In the genomic region with DNA sequence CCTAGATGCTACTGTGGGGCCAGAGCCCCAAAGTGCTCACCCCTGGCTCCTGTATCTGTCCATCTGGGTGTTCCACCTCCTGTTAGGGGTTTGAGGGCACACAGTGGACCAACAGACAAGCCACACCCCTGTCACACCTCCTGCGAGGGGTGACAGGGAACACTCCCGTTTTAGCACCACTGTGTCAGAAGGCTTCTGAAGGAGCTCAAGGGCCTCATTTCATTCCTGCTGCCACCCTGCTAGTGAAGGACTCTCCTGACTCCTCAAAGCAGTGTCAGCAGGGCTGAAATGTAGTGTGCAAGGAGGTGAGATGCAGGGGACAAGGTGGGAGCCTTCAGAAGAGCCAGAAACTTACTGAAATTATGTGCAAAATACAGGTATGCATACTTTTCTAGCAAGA, we compare ENCODE assay signal across 27 cellular contexts.
"Had no signal": no experiment of that assay in that cellular context is flagged by ENCODE, and none has a peak within 500 bp of the region (broad histone marks: within the 10 kb centered on the region; RNA-seq: fewer than 3 reads in every experiment).

No MANE protein-coding gene starts in this region.

- H3K4me3 Mint-ChIP-seq: memory B cell; naive B cell; natural killer cell treated with Interleukin-12 subunit alpha and Interleukin-12 subunit beta and Interleukin-15 and Interleukin-18, amount 100 ng/mL, for 72 hours; neural crest cell; stimulated activated memory B cell treated with anti-CD40 and anti-IgM and Interleukin-4, amounts not matched to agents 10 μg/mL and 1 μg/mL and 100 μg/mL, for 72 hours had no signal

- H2AFZ ChIP-seq: hepatocyte had no signal

- H3K36me3 ChIP-seq: neutrophil, pancreas, tibial artery, upper lobe of left lung, uterus had no signal

- H3K9me3 ChIP-seq: neutrophil, pancreas, testis, tibial artery, upper lobe of left lung, uterus had no signal

- H3K4me3 ChIP-seq: dorsolateral prefrontal cortex, hepatocyte, lung, pancreas, smooth muscle cell, testis, tibial artery, upper lobe of left lung, uterus had no signal

- H3K4me1 Mint-ChIP-seq: naive B cell; neural crest cell; stimulated activated memory B cell treated with anti-CD40 and anti-IgM and Interleukin-4, amounts not matched to agents 10 μg/mL and 1 μg/mL and 100 μg/mL, for 72 hours had no signal

- H3K27ac ChIP-seq: dorsolateral prefrontal cortex, hepatocyte, neutrophil, pancreas, testis, tibial artery, upper lobe of left lung, uterus had no signal

- ATAC-seq: left colon; natural killer cell treated with Interleukin-12 subunit alpha and Interleukin-12 subunit beta and Interleukin-15 and Interleukin-18, amount 100 ng/mL, for 72 hours; pancreas; sciatic nerve; stimulated activated memory B cell treated with anti-CD40 and anti-IgM and Interleukin-4, amounts not matched to agents 10 μg/mL and 1 μg/mL and 100 μg/mL, for 72 hours; stimulated activated naive CD8-positive, alpha-beta T cell treated with anti-CD3 and anti-CD28 coated beads, Interleukin-15, Interleukin-2, amounts not matched to agents 100 U/mL and 50 U/mL, for 24 hours had no signal

- DNase-seq: dorsolateral prefrontal cortex; effector CD4-positive, alpha-beta T cell; left colon; naive B cell; pancreas; retina; stimulated activated CD4-positive, alpha-beta T cell treated with anti-CD3 and anti-CD28 coated beads, Interleukin-12 subunit alpha, Interleukin-12 subunit beta, amount 100 ng/mL, for 4 hours; stimulated activated CD4-positive, alpha-beta T cell treated with anti-CD3 and anti-CD28 coated beads, Interleukin-2, amount 100 ng/mL, for 24 hours; stimulated activated CD4-positive, alpha-beta T cell treated with anti-CD3 and anti-CD28 coated beads, Interleukin-4, amount 100 ng/mL, for 24 hours; stimulated activated naive CD8-positive, alpha-beta T cell treated with anti-CD3 and anti-CD28 coated beads, Interleukin-15, Interleukin-2, amounts not matched to agents 100 U/mL and 50 U/mL, for 24 hours; substantia nigra; testis; tibial artery; upper lobe of left lung; uterus had no signal

- H3K9me3 Mint-ChIP-seq: memory B cell; naive B cell; stimulated activated memory B cell treated with anti-CD40 and anti-IgM and Interleukin-4, amounts not matched to agents 10 μg/mL and 1 μg/mL and 100 μg/mL, for 72 hours had no signal

- H3K4me1 ChIP-seq: pancreas, testis, tibial artery, upper lobe of left lung, uterus had no signal

- H3K4me2 ChIP-seq: hepatocyte, smooth muscle cell had no signal

- H3K27ac Mint-ChIP-seq: memory B cell; naive B cell; natural killer cell treated with Interleukin-12 subunit alpha and Interleukin-12 subunit beta and Interleukin-15 and Interleukin-18, amount 100 ng/mL, for 72 hours; stimulated activated memory B cell treated with anti-CD40 and anti-IgM and Interleukin-4, amounts not matched to agents 10 μg/mL and 1 μg/mL and 100 μg/mL, for 72 hours had no signal

- FAIRE-seq: colon, frontal cortex, islet of Langerhans, pancreas had no signal

- H3K79me2 ChIP-seq: hepatocyte had no signal

- H3K27me3 ChIP-seq: dorsolateral prefrontal cortex, hepatocyte, neutrophil, pancreas, testis, tibial artery, upper lobe of left lung, uterus had no signal

- H3K27me3 Mint-ChIP-seq: memory B cell; naive B cell; natural killer cell treated with Interleukin-12 subunit alpha and Interleukin-12 subunit beta and Interleukin-15 and Interleukin-18, amount 100 ng/mL, for 72 hours; stimulated activated memory B cell treated with anti-CD40 and anti-IgM and Interleukin-4, amounts not matched to agents 10 μg/mL and 1 μg/mL and 100 μg/mL, for 72 hours had no signal
